ENCODE assay signal across 15 cellular contexts in genomic region chr11:64561984-64562722, GRCh38. TPM values are rescaled to one million over a fixed set of nuclear protein-coding genes. Genes with fewer than 3 reads are reported as not detected.
A peak's percentile ranks its signal among the peaks of the same experiment; 100 is the strongest.
DNase-seq lines count a peak whose midpoint lies in the region; ATAC-seq and TF ChIP-seq lines count a peak whose summit lies in the region.
"Had no signal": no experiment of that assay in that cellular context is flagged by ENCODE, and none has a peak within 500 bp of the region (broad histone marks: within the 10 kb centered on the region; RNA-seq: fewer than 3 reads in every experiment).

No MANE protein-coding gene starts in this region.

- H3K36me3 Mint-ChIP-seq in chondrocyte (ENCODE audit: low read depth), result no peaks in the 10 kb centered on the region
- no peaks in the 10 kb centered on the region for H3K36me3 Mint-ChIP-seq in activated T-helper 2 cell treated with anti-CD3 and anti-CD28 coated beads, Interferon-gamma antibody, Interleukin-2, Interleukin-4, amounts not matched to agents 10 μg/mL and 5 μg/mL and 100 μg/mL, durations not matched to agents 14 hours and 24 hours and 36 hours (ENCODE audit: low read depth)

- H3K4me3 Mint-ChIP-seq in chondrocyte (ENCODE audit: unreplicated experiment), result no peak overlapping the region
- H3K4me3 Mint-ChIP-seq in activated T-helper 2 cell treated with anti-CD3 and anti-CD28 coated beads, Interferon-gamma antibody, Interleukin-2, Interleukin-4, amounts not matched to agents 10 μg/mL and 5 μg/mL and 100 μg/mL, durations not matched to agents 14 hours and 24 hours and 36 hours (ENCODE audit: low read depth), result no peak overlapping the region
- H3K4me3 Mint-ChIP-seq: CD4-positive, alpha-beta T cell; GM23338 had no signal

- no peak overlapping the region for H2AFZ ChIP-seq in osteoblast (ENCODE audit: low read length)
- H2AFZ ChIP-seq: GM23338 had no signal

- H3K36me3 ChIP-seq in osteoblast (ENCODE audit: insufficient read depth, low read length), result no peaks in the 10 kb centered on the region
- H3K36me3 ChIP-seq in aorta (ENCODE audit: control insufficient read depth in 1 of 2, insufficient read depth in 2 of 2, low read length in 1 of 2), result no peaks in the 10 kb centered on the region
- H3K36me3 ChIP-seq: BE2C had no signal

- WGBS in aorta, 2 donors, result 89 to 91% methylated on average over 29 of the region's 29 CpGs

- H3K27ac Mint-ChIP-seq in chondrocyte (ENCODE audit: unreplicated experiment), result no peak overlapping the region
- H3K27ac Mint-ChIP-seq in activated T-helper 2 cell treated with anti-CD3 and anti-CD28 coated beads, Interferon-gamma antibody, Interleukin-2, Interleukin-4, amounts not matched to agents 10 μg/mL and 5 μg/mL and 100 μg/mL, durations not matched to agents 14 hours and 24 hours and 36 hours, result no peak overlapping the region
- H3K27ac Mint-ChIP-seq: CD4-positive, alpha-beta T cell; GM23338 had no signal

- no peaks in the 10 kb centered on the region for H4K20me1 ChIP-seq in osteoblast (ENCODE audit: insufficient read depth, low read length)

- H3K4me3 ChIP-seq in osteoblast (ENCODE audit: insufficient read depth, low read length) (no peak overlapping the region), aorta (ENCODE audit: low read length in 2 of 2) (no peak overlapping the region)
- H3K4me3 ChIP-seq: GM23338 had no signal

- intact Hi-C loops in aorta (cut with DNase I), result no loop called here
- intact Hi-C loops in activated T-helper 2 cell treated with anti-CD3 and anti-CD28 coated beads, Interferon-gamma antibody, Interleukin-2, Interleukin-4, amounts not matched to agents 10 μg/mL and 5 μg/mL and 100 μg/mL, durations not matched to agents 14 hours and 24 hours and 36 hours (cut with micrococcal nuclease), result no loop called here

- ATAC-seq in left lobe of liver (peak; percentile 32), aorta (ENCODE audit: low FRiP score) (no peak), GM18505 (IDR thresholded peaks at IDR 0.05; ENCODE audit: unreplicated experiment) (no peak)
- ATAC-seq: GM23338, HepG2 had no signal

- H3K27me3 ChIP-seq in osteoblast (ENCODE audit: insufficient read depth, low read length) (no peaks in the 10 kb centered on the region), aorta (ENCODE audit: control insufficient read depth in 1 of 2, insufficient read depth in 2 of 2, low read length in 1 of 2) (no peaks in the 10 kb centered on the region)
- H3K27me3 ChIP-seq: BE2C had no signal

- H3K4me1 ChIP-seq in osteoblast (ENCODE audit: insufficient read depth, low read length) (no peaks in the 10 kb centered on the region), aorta (ENCODE audit: control insufficient read depth in 1 of 2, insufficient read depth in 2 of 2, low read length in 2 of 2) (no peaks in the 10 kb centered on the region)

- H3K4me2 ChIP-seq in osteoblast (ENCODE audit: insufficient read depth, low read length), result no peak overlapping the region
- H3K4me2 ChIP-seq: GM23338 had no signal

- H3K27ac ChIP-seq in osteoblast (ENCODE audit: low read depth, low read length) (no peak overlapping the region), aorta (ENCODE audit: low read depth in 1 of 2, low read length in 2 of 2) (no peak overlapping the region)

- TF ChIP-seq CTCF in chondrocyte (IDR thresholded peaks at IDR 0.05) (no peak), osteoblast (IDR thresholded peaks at IDR 0.05; ENCODE audit: extremely low read depth, low read depth, low read length) (no peak)

- no peaks in the 10 kb centered on the region for H3K9me3 ChIP-seq in osteoblast (ENCODE audit: low read depth, low read length)
- H3K9me3 ChIP-seq in aorta (ENCODE audit: control insufficient read depth, low read length), result no peaks in the 10 kb centered on the region
- H3K9me3 ChIP-seq: BE2C, Caco-2 had no signal

- no peak for TF ChIP-seq POLR2A in GM18505 (IDR thresholded peaks at IDR 0.05; ENCODE audit: borderline replicate concordance, extremely low read depth, insufficient read depth, insufficient read length)

- peak; percentile 80 for DNase-seq in chondrocyte (ENCODE audit: low spot score)
- DNase-seq in left lobe of liver (ENCODE audit: low spot score), result no peak
- DNase-seq in osteoblast (ENCODE audit: insufficient read length, low spot score, missing footprints), result peak; percentile 52
- DNase-seq in aorta, result no peak
- DNase-seq in activated T-helper 2 cell treated with anti-CD3 and anti-CD28 coated beads, Interferon-gamma antibody, Interleukin-2, Interleukin-4, amounts not matched to agents 10 μg/mL and 5 μg/mL and 100 μg/mL, durations not matched to agents 14 hours and 24 hours and 36 hours (ENCODE audit: low spot score), result no peak
- no peak for DNase-seq in glomerular visceral epithelial cell (ENCODE audit: extremely low spot score)
- DNase-seq: ACHN; BE2C; C1 segment of cervical spinal cord; Caco-2; CD4-positive, alpha-beta T cell; H7 had no signal

- no peaks in the 10 kb centered on the region for H3K9me3 Mint-ChIP-seq in chondrocyte (ENCODE audit: low read depth)
- no peaks in the 10 kb centered on the region for H3K9me3 Mint-ChIP-seq in activated T-helper 2 cell treated with anti-CD3 and anti-CD28 coated beads, Interferon-gamma antibody, Interleukin-2, Interleukin-4, amounts not matched to agents 10 μg/mL and 5 μg/mL and 100 μg/mL, durations not matched to agents 14 hours and 24 hours and 36 hours
- H3K9me3 Mint-ChIP-seq: CD4-positive, alpha-beta T cell; GM23338 had no signal

- peaks cover 5% of the 10 kb centered on the region for H3K4me1 Mint-ChIP-seq in chondrocyte (ENCODE audit: low read depth)
- peaks cover 4% of the 10 kb centered on the region for H3K4me1 Mint-ChIP-seq in activated T-helper 2 cell treated with anti-CD3 and anti-CD28 coated beads, Interferon-gamma antibody, Interleukin-2, Interleukin-4, amounts not matched to agents 10 μg/mL and 5 μg/mL and 100 μg/mL, durations not matched to agents 14 hours and 24 hours and 36 hours (ENCODE audit: low read depth)

- H3K27me3 Mint-ChIP-seq in chondrocyte (ENCODE audit: low read depth), result peaks cover 18% of the 10 kb centered on the region
- H3K27me3 Mint-ChIP-seq in activated T-helper 2 cell treated with anti-CD3 and anti-CD28 coated beads, Interferon-gamma antibody, Interleukin-2, Interleukin-4, amounts not matched to agents 10 μg/mL and 5 μg/mL and 100 μg/mL, durations not matched to agents 14 hours and 24 hours and 36 hours (ENCODE audit: low read depth), result no peaks in the 10 kb centered on the region
- H3K27me3 Mint-ChIP-seq: CD4-positive, alpha-beta T cell had no signal

- no peaks in the 10 kb centered on the region for H3K79me2 ChIP-seq in osteoblast (ENCODE audit: insufficient read depth, low read length)

RNA-seq across cellular contexts. Expression of gene SLC22A11, which starts 6.4 kb away (rescaled TPM):
- total RNA-seq in chondrocyte, result 0.15 TPM in 1 of 3 replicates, not detected in the others
- 0.13 TPM for total RNA-seq in left lobe of liver
- not detected in 2 replicates for total RNA-seq in osteoblast
- under 1 TPM; 0.36 to 0.49 TPM for total RNA-seq in aorta
- polyA plus RNA-seq in aorta, result not detected
- not detected in 2 replicates for total RNA-seq in activated T-helper 2 cell treated with anti-CD3 and anti-CD28 coated beads, Interferon-gamma antibody, Interleukin-2, Interleukin-4, amounts not matched to agents 10 μg/mL and 5 μg/mL and 100 μg/mL, durations not matched to agents 14 hours and 24 hours and 36 hours
- total RNA-seq: CD4-positive, alpha-beta T cell; GM23338; H7 had no signal
- polyA plus RNA-seq: GM23338 had no signal

RNA-seq across cellular contexts. Expression of gene SLC22A12, which starts 28.9 kb away (rescaled TPM):
- total RNA-seq in chondrocyte (not detected in 3 replicates), left lobe of liver (not detected), osteoblast (not detected in 2 replicates), aorta (not detected)
- not detected for polyA plus RNA-seq in aorta
- not detected in 2 replicates for total RNA-seq in activated T-helper 2 cell treated with anti-CD3 and anti-CD28 coated beads, Interferon-gamma antibody, Interleukin-2, Interleukin-4, amounts not matched to agents 10 μg/mL and 5 μg/mL and 100 μg/mL, durations not matched to agents 14 hours and 24 hours and 36 hours
- total RNA-seq: Caco-2; CD4-positive, alpha-beta T cell; GM23338; H7; HepG2 had no signal
- polyA plus RNA-seq: GM23338, HepG2 had no signal

Comparison
In these comparisons a context has a peak if more than half of its experiments do, and no peak if none do; other contexts are left out.
1. DNase-seq: peak in chondrocyte (single experiment) and osteoblast (single experiment); none in left lobe of liver (single experiment), aorta (0 of 2), activated T-helper 2 cell treated with anti-CD3 and anti-CD28 coated beads, Interferon-gamma antibody, Interleukin-2, Interleukin-4, amounts not matched to agents 10 μg/mL and 5 μg/mL and 100 μg/mL, durations not matched to agents 14 hours and 24 hours and 36 hours (single experiment) and glomerular visceral epithelial cell (single experiment).